In the genomic region with DNA sequence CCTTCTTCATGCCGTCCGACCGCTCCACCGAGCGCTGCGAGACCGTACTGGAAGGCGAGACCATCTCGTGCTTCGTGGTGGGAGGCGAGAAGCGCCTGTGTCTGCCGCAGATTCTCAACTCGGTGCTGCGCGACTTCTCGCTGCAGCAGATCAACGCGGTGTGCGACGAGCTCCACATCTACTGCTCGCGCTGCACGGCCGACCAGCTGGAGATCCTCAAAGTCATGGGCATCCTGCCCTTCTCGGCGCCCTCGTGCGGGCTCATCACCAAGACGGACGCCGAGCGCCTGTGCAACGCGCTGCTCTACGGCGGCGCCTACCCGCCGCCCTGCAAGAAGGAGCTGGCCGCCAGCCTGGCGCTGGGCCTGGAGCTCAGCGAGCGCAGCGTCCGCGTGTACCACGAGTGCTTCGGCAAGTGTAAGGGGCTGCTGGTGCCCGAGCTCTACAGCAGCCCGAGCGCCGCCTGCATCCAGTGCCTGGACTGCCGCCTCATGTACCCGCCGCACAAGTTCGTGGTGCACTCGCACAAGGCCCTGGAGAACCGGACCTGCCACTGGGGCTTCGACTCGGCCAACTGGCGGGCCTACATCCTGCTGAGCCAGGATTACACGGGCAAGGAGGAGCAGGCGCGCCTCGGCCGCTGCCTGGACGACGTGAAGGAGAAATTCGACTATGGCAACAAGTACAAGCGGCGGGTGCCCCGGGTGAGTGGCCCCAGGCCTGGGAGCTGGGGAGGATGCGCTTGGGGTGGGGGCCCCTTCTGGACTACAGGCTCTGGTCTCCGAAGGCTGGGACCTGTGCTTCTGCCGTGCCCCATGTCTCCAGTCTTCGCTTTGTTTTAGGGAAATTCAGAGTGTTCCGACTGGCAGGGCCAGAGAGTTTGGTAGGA, we compare ENCODE assay signal across 8 cellular contexts. TPM values are rescaled to one million over a fixed set of nuclear protein-coding genes. Genes with fewer than 3 reads are reported as not detected.
DNase-seq lines count a peak whose midpoint lies in the region; ATAC-seq and TF ChIP-seq lines count a peak whose summit lies in the region.

No MANE protein-coding gene starts in this region.

- H3K9ac ChIP-seq in BLaER1 (peak overlapping the region; percentile 77), adipocyte (ENCODE audit: low read length) (peak overlapping the region; percentile 90), parathyroid adenoma (no peak overlapping the region)

- H3K9me3 ChIP-seq in BLaER1 (no peaks in the 10 kb centered on the region), adipocyte (ENCODE audit: control insufficient read depth, low read length) (no peaks in the 10 kb centered on the region), heart left ventricle (no peaks in the 10 kb centered on the region), parathyroid adenoma (ENCODE audit: control insufficient read depth, low read length) (no peaks in the 10 kb centered on the region)

- peaks cover 40% of the 10 kb centered on the region for H3K79me2 ChIP-seq in parathyroid adenoma

- H4K20me1 ChIP-seq in BLaER1: peaks cover 57% of the 10 kb centered on the region

- intact Hi-C loops in heart left ventricle (cut with DNase I): loop anchor here in 1 of 10 donors (5.0 kb wide), 1 partner anchor 83 kb away; no protein-coding TSS in a partner anchor

- no peak overlapping the region for H2AFZ ChIP-seq in parathyroid adenoma

- 2 to 4% (median 3%) methylated on average over 16 to 78 of the region's 78 CpGs for WGBS in heart left ventricle, 4 donors

- no peaks in the 10 kb centered on the region for H3K36me3 ChIP-seq in BLaER1
- H3K36me3 ChIP-seq in adipocyte (ENCODE audit: control insufficient read depth, insufficient read depth, low read length, severe bottlenecking): no peaks in the 10 kb centered on the region
- H3K36me3 ChIP-seq in heart left ventricle: no peaks in the 10 kb centered on the region
- no peaks in the 10 kb centered on the region for H3K36me3 ChIP-seq in parathyroid adenoma (ENCODE audit: control insufficient read depth, insufficient read depth, low read length)

- TF ChIP-seq CTCF in heart left ventricle (IDR thresholded peaks at IDR 0.05) (peak in 3 of 12 donors; percentile 17 to 36 (median 31)), parathyroid adenoma (IDR thresholded peaks at IDR 0.05) (no peak)

- H3K4me1 ChIP-seq in BLaER1 (peaks cover 76% of the 10 kb centered on the region), adipocyte (ENCODE audit: control insufficient read depth, insufficient read depth, low read length) (peaks cover 33% of the 10 kb centered on the region), heart left ventricle (peaks cover 11 to 63% (median 48%) of the 10 kb centered on the region in 12 donors), parathyroid adenoma (no peaks in the 10 kb centered on the region)

- peak overlapping the region; percentile 100 for H3K4me2 ChIP-seq in BLaER1
- peak overlapping the region; percentile 87 for H3K4me2 ChIP-seq in parathyroid adenoma (ENCODE audit: low read length)

- H3K4me3 ChIP-seq in BLaER1: peak overlapping the region; percentile 73
- H3K4me3 ChIP-seq in adipocyte (ENCODE audit: low read length): peak overlapping the region; percentile 92
- peak overlapping the region; percentile 66 to 92 (median 75) for H3K4me3 ChIP-seq in heart left ventricle
- peak overlapping the region; percentile 56 for H3K4me3 ChIP-seq in parathyroid adenoma (ENCODE audit: low read depth, low read length)

- DNase-seq in HK-2 (ENCODE audit: unreplicated experiment) (peak; percentile 67), RPMI7951 (ENCODE audit: low read depth) (peak; percentile 76), adipocyte (ENCODE audit: low read depth) (peak; percentile 72), heart left ventricle (peak; percentile 70 to 91 (median 81)), kidney glomerular epithelial cell (lab: John Stamatoyannopoulos, UW) (no peak)

- H3K27ac ChIP-seq in BLaER1 (peak overlapping the region; percentile 13; the same call in 1 of the 2 replicates), heart left ventricle (peak overlapping the region; percentile 72 to 89 (median 84)), parathyroid adenoma (peak overlapping the region; percentile 17)

- H3K27me3 ChIP-seq in BLaER1 (peaks cover 30% of the 10 kb centered on the region), adipocyte (replicated peaks; ENCODE audit: control insufficient read depth, insufficient read depth, low read length) (no peaks in the 10 kb centered on the region), heart left ventricle (no peaks in the 10 kb centered on the region), parathyroid adenoma (ENCODE audit: control insufficient read depth, insufficient read depth, low read length) (no peaks in the 10 kb centered on the region)

- no peak for TF ChIP-seq POLR2A in heart left ventricle (IDR thresholded peaks at IDR 0.05)

- ATAC-seq in heart left ventricle (peak; percentile 13 to 30 (median 18)), GM18870 (IDR thresholded peaks at IDR 0.05; ENCODE audit: unreplicated experiment) (no peak)

RNA-seq across cellular contexts. Expression of a gene that starts 1.2 kb away (rescaled TPM):
- 3.5 and 7.7 TPM in 2 replicates for total RNA-seq in RPMI7951 (2014; rRNA removed; shearing (Covaris generic))
- 10 to 100 TPM; 28.8 to 52.7 (median 41.3) TPM for total RNA-seq in heart left ventricle
- 10 to 100 TPM; 16.9 to 28.7 TPM for polyA plus RNA-seq in heart left ventricle

RNA-seq across cellular contexts. Expression of a gene that starts 34.7 kb away (rescaled TPM):
- 30.3 and 38.3 TPM in 2 replicates for total RNA-seq in RPMI7951 (2014; rRNA removed; shearing (Covaris generic))
- total RNA-seq in heart left ventricle: 10 to 100 TPM; 20.9 to 50.8 (median 34.8) TPM
- 10 to 100 TPM; 57.3 to 61.3 TPM for polyA plus RNA-seq in heart left ventricle

Comparison
In these comparisons a context has a peak if more than half of its experiments do, and no peak if none do; other contexts are left out.
1. H3K27ac ChIP-seq: peak in every context shown above with its lines; median percentile 84 in heart left ventricle; 17 in parathyroid adenoma; 13 in BLaER1.